1 cellular context compared by ENCODE assay signal in genomic region chr15:40904552-40905201, GRCh38.
TF ChIP-seq lines count a peak whose summit lies in the region.

No MANE protein-coding gene starts in this region.

TF ChIP-seq in GM12878, 131 proteins besides CTCF, POLR2A, EP300 and RAD21:
- no peak for TF ChIP-seq RFX5 (IDR thresholded peaks at IDR 0.05; ENCODE audit: low read depth, low read length)
- 0 out of 2 replicates have a peak, but pooled peaks have one; percentile 15 for TF ChIP-seq RUNX3 (IDR thresholded peaks at IDR 0.05; ENCODE audit: low read length)
